ENCODE assay signal across 24 cellular contexts in the genomic region with DNA sequence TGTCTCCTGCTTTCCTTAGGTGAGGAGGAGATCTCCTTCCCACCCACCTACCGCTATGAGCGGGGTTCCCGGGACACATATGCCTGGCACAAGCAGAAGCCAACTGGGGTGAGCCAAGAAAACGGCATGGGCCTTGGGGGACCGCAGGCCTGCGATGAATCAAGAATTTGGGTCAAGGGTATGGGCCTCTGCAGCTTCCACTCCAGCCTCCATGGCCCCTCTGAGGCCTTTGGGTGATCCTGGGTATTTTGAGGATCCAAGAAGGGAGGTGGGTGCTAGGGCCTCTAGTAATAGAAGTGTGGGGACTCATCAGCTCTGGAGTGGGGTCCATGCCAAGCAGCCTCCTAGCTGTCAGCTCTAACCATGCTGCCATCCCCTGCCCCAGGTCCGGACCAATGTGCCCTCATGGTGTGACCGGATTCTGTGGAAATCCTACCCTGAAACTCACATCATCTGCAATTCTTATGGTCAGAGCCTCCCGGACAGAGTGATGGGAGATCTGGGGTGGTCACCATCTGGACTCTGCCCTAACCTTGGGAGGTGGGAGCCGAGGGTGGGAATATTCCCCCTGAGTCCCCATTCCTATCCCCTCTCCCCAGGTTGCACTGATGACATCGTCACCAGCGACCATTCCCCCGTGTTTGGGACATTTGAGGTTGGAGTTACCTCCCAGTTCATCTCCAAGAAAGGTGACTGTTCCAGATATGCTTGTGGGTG. TPM values are rescaled to one million over a fixed set of nuclear protein-coding genes. Genes with fewer than 3 reads are reported as not detected.
DNase-seq lines count a peak whose midpoint lies in the region; ATAC-seq and TF ChIP-seq lines count a peak whose summit lies in the region.
"Had no signal": no experiment of that assay in that cellular context is flagged by ENCODE, and none has a peak within 500 bp of the region (broad histone marks: within the 10 kb centered on the region; RNA-seq: fewer than 3 reads in every experiment).

No MANE protein-coding gene starts in this region.

- no peak overlapping the region for H3K27ac ChIP-seq in BLaER1
- peak overlapping the region in 3 of 4 donors; percentile 48 for H3K27ac ChIP-seq in gastroesophageal sphincter
- H3K27ac ChIP-seq: dorsolateral prefrontal cortex, Peyer's patch, SJCRH30, thoracic aorta had no signal

- H3K4me3 ChIP-seq in BLaER1 (no peak overlapping the region), gastroesophageal sphincter (no peak overlapping the region)
- H3K4me3 ChIP-seq: dorsolateral prefrontal cortex, Peyer's patch, SJCRH30, thoracic aorta had no signal

- H3K27me3 ChIP-seq in BLaER1 (peaks cover 10% of the 10 kb centered on the region), gastroesophageal sphincter (no peaks in the 10 kb centered on the region)
- H3K27me3 ChIP-seq: dorsolateral prefrontal cortex, Peyer's patch, SJCRH30 had no signal

- no peaks in the 10 kb centered on the region for H3K9me3 ChIP-seq in BLaER1
- H3K9me3 ChIP-seq in gastroesophageal sphincter = no peaks in the 10 kb centered on the region
- H3K9me3 ChIP-seq: Peyer's patch, SJCRH30, thoracic aorta had no signal

- peaks cover 100% of the 10 kb centered on the region for H4K20me1 ChIP-seq in BLaER1

- in situ Hi-C loops in GM13977 (cut with MboI; ENCODE audit: low pct_unique_long_range_greater_than_20kb, low sequenced_read_pairs, unreplicated experiment) = no loop called here

- 70 to 100% methylated on average over 2 of the region's 13 CpGs for WGBS in gastroesophageal sphincter (ENCODE audit: low coverage in 1 of 2), 2 donors

- H3K36me3 ChIP-seq in BLaER1 (peaks cover 100% of the 10 kb centered on the region), gastroesophageal sphincter (peaks cover 0 to 100% of the 10 kb centered on the region in 2 donors)

- no peak overlapping the region; the same call in 1 of the 2 replicates for H3K4me2 ChIP-seq in BLaER1

- H3K9ac ChIP-seq in BLaER1 = 0 out of 2 replicates have a peak overlapping the region, but pooled peaks have one; percentile 26

- H3K4me1 ChIP-seq in BLaER1 = peaks cover 30% of the 10 kb centered on the region
- H3K4me1 ChIP-seq in gastroesophageal sphincter = peaks cover 0 to 74% (median 15%) of the 10 kb centered on the region in 3 donors

- DNase-seq in GM13977 (ENCODE audit: low spot score) = peak; percentile 9
- peak; percentile 15 for DNase-seq in stimulated activated CD8-positive, alpha-beta memory T cell treated with anti-CD3 and anti-CD28 coated beads, Interleukin-4, amount 100 ng/mL, for 48 hours
- no peak for DNase-seq in COLO668 (lab: John Stamatoyannopoulos, UW; ENCODE audit: unreplicated experiment)
- DNase-seq in NCI-H510A (lab: John Stamatoyannopoulos, UW) = no peak
- DNase-seq in pons (ENCODE audit: low spot score) = no peak
- DNase-seq: activated CD4-positive, alpha-beta T cell treated with anti-CD3 and anti-CD28 coated beads for 36 hours; DMS153; dorsolateral prefrontal cortex; NCI-H146; nucleus accumbens; SJCRH30; small intestine had no signal

- TF ChIP-seq POLR2A in gastroesophageal sphincter (IDR thresholded peaks at IDR 0.05) = no peak

- TF ChIP-seq CTCF in GM13977 (IDR thresholded peaks at IDR 0.05; ENCODE audit: extremely low read depth, insufficient read depth, missing control alignments) (no peak), gastroesophageal sphincter (IDR thresholded peaks at IDR 0.05) (no peak)

- TF ChIP-seq EP300 in gastroesophageal sphincter (IDR thresholded peaks at IDR 0.05) = no peak

- ATAC-seq in gastroesophageal sphincter = no peak
- ATAC-seq: activated CD4-positive, alpha-beta T cell treated with anti-CD3 and anti-CD28 coated beads for 36 hours; activated T-helper 17 cell treated with anti-CD3 and anti-CD28 coated beads, Interleukin-2, amount 50 U/mL, for 72 hours; stimulated activated memory B cell treated with anti-CD40 and anti-IgM and Interleukin-4, amounts not matched to agents 10 μg/mL and 1 μg/mL and 100 μg/mL, for 72 hours had no signal

RNA-seq across cellular contexts. Expression of gene INPPL1, which starts 8.6 kb away (rescaled TPM):
- 100 to 1,000 TPM in 2 of 4 donors, 10 to 100 TPM in 2; 65.8 to 134 (median 92.4) TPM for total RNA-seq in gastroesophageal sphincter

RNA-seq across cellular contexts. Expression of gene PHOX2A, which starts 10.8 kb away (rescaled TPM):
- 1 to 10 TPM in 1 of 4 donors, under 1 TPM in 2, not detected in 1; 0.37 to 3.2 (median 0.89) TPM for total RNA-seq in gastroesophageal sphincter
- total RNA-seq: activated CD4-positive, alpha-beta T cell treated with anti-CD3 and anti-CD28 coated beads for 36 hours; activated T-helper 17 cell treated with anti-CD3 and anti-CD28 coated beads, Interleukin-2, amount 50 U/mL, for 72 hours; CD4-positive, alpha-beta T cell; G401; myocyte; NCI-H460; Peyer's patch; renal cortical epithelial cell; SJCRH30; T-helper 1 cell treated with Interleukin-12 subunit alpha and Interleukin-12 subunit beta and Interleukin-4 antibody, amounts not matched to agents 30 ng/mL and 1 ng/mL, for 36 hours; thoracic aorta had no signal

RNA-seq across cellular contexts. Expression of gene FOLR2, which starts 16.6 kb away (rescaled TPM):
- total RNA-seq in gastroesophageal sphincter = 10 to 100 TPM in 3 of 4 donors, 1 to 10 TPM in 1; 7.3 to 70.3 (median 33.9) TPM
- total RNA-seq: activated CD4-positive, alpha-beta T cell treated with anti-CD3 and anti-CD28 coated beads for 36 hours; activated T-helper 17 cell treated with anti-CD3 and anti-CD28 coated beads, Interleukin-2, amount 50 U/mL, for 72 hours; CD4-positive, alpha-beta T cell; G401; myocyte; NCI-H460; renal cortical epithelial cell; SJCRH30; T-helper 1 cell treated with Interleukin-12 subunit alpha and Interleukin-12 subunit beta and Interleukin-4 antibody, amounts not matched to agents 30 ng/mL and 1 ng/mL, for 36 hours had no signal

RNA-seq across cellular contexts. Expression of gene FOLR1, which starts 41.3 kb away (rescaled TPM):
- total RNA-seq in gastroesophageal sphincter = 10 to 100 TPM in 1 of 4 donors, under 1 TPM in 1, not detected in 2; 0.81 to 23.7 TPM
- total RNA-seq: activated CD4-positive, alpha-beta T cell treated with anti-CD3 and anti-CD28 coated beads for 36 hours; activated T-helper 17 cell treated with anti-CD3 and anti-CD28 coated beads, Interleukin-2, amount 50 U/mL, for 72 hours; CD4-positive, alpha-beta T cell; NCI-H460; Peyer's patch; T-helper 1 cell treated with Interleukin-12 subunit alpha and Interleukin-12 subunit beta and Interleukin-4 antibody, amounts not matched to agents 30 ng/mL and 1 ng/mL, for 36 hours; thoracic aorta had no signal

Comparison
In these comparisons a context has a peak if more than half of its experiments do, and no peak if none do; other contexts are left out.
1. DNase-seq: peak in GM13977 (single experiment) and stimulated activated CD8-positive, alpha-beta memory T cell treated with anti-CD3 and anti-CD28 coated beads, Interleukin-4, amount 100 ng/mL, for 48 hours (single experiment); none in COLO668 (single experiment), NCI-H510A (single experiment) and pons (single experiment).